18 cellular contexts compared by ENCODE assay signal in the genomic region with DNA sequence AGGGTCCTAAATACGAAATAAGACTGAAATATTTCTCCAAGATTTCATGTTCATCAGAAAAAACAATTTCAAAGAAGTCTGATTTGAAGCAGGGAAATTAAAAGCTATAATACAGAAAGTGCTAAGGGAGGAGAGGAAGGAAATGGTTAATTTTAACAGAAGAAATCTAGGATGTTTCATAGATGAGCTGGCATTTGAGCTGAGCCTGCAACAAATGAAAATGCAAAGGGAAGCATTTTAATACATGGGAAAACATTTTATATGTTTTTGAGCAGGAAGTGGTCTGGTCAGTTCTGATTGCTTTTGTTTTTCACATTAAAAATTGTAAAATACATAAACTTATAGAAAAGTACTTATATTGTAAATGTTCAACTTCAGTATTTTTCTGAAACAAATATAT. TPM values are rescaled to one million over a fixed set of nuclear protein-coding genes. Genes with fewer than 3 reads are reported as not detected.
DNase-seq lines count a peak whose midpoint lies in the region; TF ChIP-seq lines count a peak whose summit lies in the region.
"Had no signal": no experiment of that assay in that cellular context is flagged by ENCODE, and none has a peak within 500 bp of the region (broad histone marks: within the 10 kb centered on the region; RNA-seq: fewer than 3 reads in every experiment).

No MANE protein-coding gene starts in this region.

- H3K27ac ChIP-seq in osteoblast (ENCODE audit: low read depth, low read length) (peak overlapping the region; percentile 42), sigmoid colon (no peak overlapping the region)
- H3K27ac ChIP-seq: HL-60, vagina had no signal

- TF ChIP-seq EP300 in sigmoid colon (IDR thresholded peaks at IDR 0.05): no peak

- no peak overlapping the region for H2AFZ ChIP-seq in osteoblast (ENCODE audit: low read length)

- H3K9me3 ChIP-seq in osteoblast (ENCODE audit: low read depth, low read length): no peaks in the 10 kb centered on the region
- no peaks in the 10 kb centered on the region for H3K9me3 ChIP-seq in sigmoid colon
- H3K9me3 ChIP-seq: vagina had no signal

- no peak for TF ChIP-seq POLR2A in sigmoid colon (IDR thresholded peaks at IDR 0.05)

- WGBS in sigmoid colon, 2 donors: 86 to 88% methylated on average over 1 of the region's 1 CpG

- no peaks in the 10 kb centered on the region for H3K36me3 ChIP-seq in osteoblast (ENCODE audit: insufficient read depth, low read length)
- no peaks in the 10 kb centered on the region for H3K36me3 ChIP-seq in sigmoid colon
- H3K36me3 ChIP-seq: vagina had no signal

- H3K4me1 ChIP-seq in osteoblast (ENCODE audit: insufficient read depth, low read length): peaks cover 25% of the 10 kb centered on the region
- H3K4me1 ChIP-seq in sigmoid colon: no peaks in the 10 kb centered on the region
- H3K4me1 ChIP-seq: vagina had no signal

- in situ Hi-C loops in G401 (cut with HindIII; ENCODE audit: low sequenced_read_pairs): no loop called here

- TF ChIP-seq CTCF in epithelial cell of esophagus (IDR thresholded peaks at IDR 0.05; ENCODE audit: insufficient read depth, low read depth, low read length, missing control alignments) (no peak), osteoblast (IDR thresholded peaks at IDR 0.05; ENCODE audit: extremely low read depth, low read depth, low read length) (no peak), sigmoid colon (IDR thresholded peaks at IDR 0.05) (no peak)

- H3K79me2 ChIP-seq in osteoblast (ENCODE audit: insufficient read depth, low read length): no peaks in the 10 kb centered on the region

- intact Hi-C loops in sigmoid colon (cut with DNase I): no loop called here

- H3K4me3 ChIP-seq in epithelial cell of esophagus (ENCODE audit: low read length): no peak overlapping the region
- no peak overlapping the region for H3K4me3 ChIP-seq in osteoblast (ENCODE audit: insufficient read depth, low read length)
- no peak overlapping the region for H3K4me3 ChIP-seq in sigmoid colon
- H3K4me3 ChIP-seq: vagina had no signal

- no peaks in the 10 kb centered on the region for H4K20me1 ChIP-seq in osteoblast (ENCODE audit: insufficient read depth, low read length)

- H3K27me3 ChIP-seq in osteoblast (ENCODE audit: insufficient read depth, low read length) (no peaks in the 10 kb centered on the region), sigmoid colon (no peaks in the 10 kb centered on the region)
- H3K27me3 ChIP-seq: vagina had no signal

- DNase-seq in EH (ENCODE audit: low read depth): peak; percentile 79
- peak; percentile 70 for DNase-seq in RPMI8226
- DNase-seq in epithelial cell of esophagus (ENCODE audit: low read depth): peak; percentile 56
- DNase-seq in osteoblast (ENCODE audit: insufficient read length, low spot score, missing footprints): no peak
- DNase-seq in NAMALWA (ENCODE audit: low spot score): no peak
- no peak for DNase-seq in G401 (ENCODE audit: low spot score)
- no peak for DNase-seq in sigmoid colon
- DNase-seq in cerebellar nuclear complex (lab: John Stamatoyannopoulos, UW): no peak
- DNase-seq: activated CD4-positive, CD25-positive, alpha-beta regulatory T cell; activated T-cell treated with anti-CD3 and anti-CD28 coated beads for 4 hours; cortex of kidney; H7; left colon; MM.1S; naive B cell; stimulated activated naive CD8-positive, alpha-beta T cell treated with anti-CD3 and anti-CD28 coated beads, Interleukin-15, Interleukin-2, amounts not matched to agents 100 U/mL and 50 U/mL, for 24 hours had no signal

- peak overlapping the region; percentile 3 for H3K4me2 ChIP-seq in osteoblast (ENCODE audit: insufficient read depth, low read length)

RNA-seq across cellular contexts. Expression of a gene that starts 17.2 kb away (rescaled TPM):
- 20.3 and 22.4 TPM in 2 replicates for total RNA-seq in osteoblast
- total RNA-seq in G401 (2014; rRNA removed; shearing (Covaris generic)): 5.6 and 6.6 TPM in 2 replicates
- total RNA-seq in sigmoid colon: 1 to 10 TPM; 8.6 to 9.4 (median 9.0) TPM
- 1 to 10 TPM; 4.8 to 6.2 (median 6.1) TPM for polyA plus RNA-seq in sigmoid colon

Comparison
In these comparisons a context has a peak if more than half of its experiments do, and no peak if none do; other contexts are left out.
1. DNase-seq: peak in EH (single experiment), RPMI8226 (single experiment) and epithelial cell of esophagus (single experiment); none in osteoblast (single experiment), NAMALWA (single experiment), G401 (single experiment), sigmoid colon (single experiment) and cerebellar nuclear complex (0 of 2).